1 cellular context compared by ENCODE assay signal in genomic region chr19:4633140-4633967, GRCh38.
TF ChIP-seq lines count a peak whose summit lies in the region.

No MANE protein-coding gene starts in this region.

TF ChIP-seq in HepG2, 621 proteins besides CTCF, POLR2A, EP300 and RAD21 (continued from another document and continues in another):
- TF ChIP-seq, protein P1, sequence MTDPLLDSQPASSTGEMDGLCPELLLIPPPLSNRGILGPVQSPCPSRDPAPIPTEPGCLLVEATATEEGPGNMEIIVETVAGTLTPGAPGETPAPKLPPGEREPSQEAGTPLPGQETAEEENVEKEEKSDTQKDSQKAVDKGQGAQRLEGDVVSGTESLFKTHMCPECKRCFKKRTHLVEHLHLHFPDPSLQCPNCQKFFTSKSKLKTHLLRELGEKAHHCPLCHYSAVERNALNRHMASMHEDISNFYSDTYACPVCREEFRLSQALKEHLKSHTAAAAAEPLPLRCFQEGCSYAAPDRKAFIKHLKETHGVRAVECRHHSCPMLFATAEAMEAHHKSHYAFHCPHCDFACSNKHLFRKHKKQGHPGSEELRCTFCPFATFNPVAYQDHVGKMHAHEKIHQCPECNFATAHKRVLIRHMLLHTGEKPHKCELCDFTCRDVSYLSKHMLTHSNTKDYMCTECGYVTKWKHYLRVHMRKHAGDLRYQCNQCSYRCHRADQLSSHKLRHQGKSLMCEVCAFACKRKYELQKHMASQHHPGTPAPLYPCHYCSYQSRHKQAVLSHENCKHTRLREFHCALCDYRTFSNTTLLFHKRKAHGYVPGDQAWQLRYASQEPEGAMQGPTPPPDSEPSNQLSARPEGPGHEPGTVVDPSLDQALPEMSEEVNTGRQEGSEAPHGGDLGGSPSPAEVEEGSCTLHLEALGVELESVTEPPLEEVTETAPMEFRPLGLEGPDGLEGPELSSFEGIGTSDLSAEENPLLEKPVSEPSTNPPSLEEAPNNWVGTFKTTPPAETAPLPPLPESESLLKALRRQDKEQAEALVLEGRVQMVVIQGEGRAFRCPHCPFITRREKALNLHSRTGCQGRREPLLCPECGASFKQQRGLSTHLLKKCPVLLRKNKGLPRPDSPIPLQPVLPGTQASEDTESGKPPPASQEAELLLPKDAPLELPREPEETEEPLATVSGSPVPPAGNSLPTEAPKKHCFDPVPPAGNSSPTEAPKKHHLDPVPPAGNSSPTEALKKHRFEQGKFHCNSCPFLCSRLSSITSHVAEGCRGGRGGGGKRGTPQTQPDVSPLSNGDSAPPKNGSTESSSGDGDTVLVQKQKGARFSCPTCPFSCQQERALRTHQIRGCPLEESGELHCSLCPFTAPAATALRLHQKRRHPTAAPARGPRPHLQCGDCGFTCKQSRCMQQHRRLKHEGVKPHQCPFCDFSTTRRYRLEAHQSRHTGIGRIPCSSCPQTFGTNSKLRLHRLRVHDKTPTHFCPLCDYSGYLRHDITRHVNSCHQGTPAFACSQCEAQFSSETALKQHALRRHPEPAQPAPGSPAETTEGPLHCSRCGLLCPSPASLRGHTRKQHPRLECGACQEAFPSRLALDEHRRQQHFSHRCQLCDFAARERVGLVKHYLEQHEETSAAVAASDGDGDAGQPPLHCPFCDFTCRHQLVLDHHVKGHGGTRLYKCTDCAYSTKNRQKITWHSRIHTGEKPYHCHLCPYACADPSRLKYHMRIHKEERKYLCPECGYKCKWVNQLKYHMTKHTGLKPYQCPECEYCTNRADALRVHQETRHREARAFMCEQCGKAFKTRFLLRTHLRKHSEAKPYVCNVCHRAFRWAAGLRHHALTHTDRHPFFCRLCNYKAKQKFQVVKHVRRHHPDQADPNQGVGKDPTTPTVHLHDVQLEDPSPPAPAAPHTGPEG (CRISPR knock-in tag; IDR thresholded peaks at IDR 0.05) = no peak
- TF ChIP-seq PHF5A (CRISPR knock-in tag; IDR thresholded peaks at IDR 0.05; ENCODE audit: low read depth, unreplicated experiment) (no peak), TBX3 (IDR thresholded peaks at IDR 0.05; ENCODE audit: borderline replicate concordance) (no peak), ZNF160 (CRISPR knock-in tag; IDR thresholded peaks at IDR 0.05) (no peak), ZNF549 (CRISPR knock-in tag; IDR thresholded peaks at IDR 0.05) (no peak), ZNF30 (CRISPR knock-in tag; IDR thresholded peaks at IDR 0.05) (no peak), HHEX (CRISPR knock-in tag; IDR thresholded peaks at IDR 0.05) (0 out of 2 replicates have a peak, but pooled peaks have one; percentile 13), ZFP36L2 (CRISPR knock-in tag; IDR thresholded peaks at IDR 0.05) (no peak), MZF1 (CRISPR knock-in tag; IDR thresholded peaks at IDR 0.05; ENCODE audit: borderline replicate concordance) (no peak), GABPA (IDR thresholded peaks at IDR 0.05; ENCODE audit: low read depth, low read length) (no peak), GABPA (CRISPR knock-in tag; IDR thresholded peaks at IDR 0.05; ENCODE audit: low read depth) (no peak), THAP9 (CRISPR knock-in tag; IDR thresholded peaks at IDR 0.05; ENCODE audit: borderline replicate concordance) (0 out of 2 replicates have a peak, but pooled peaks have one; percentile 17), CREM (IDR thresholded peaks at IDR 0.05) (no peak), CREM (CRISPR knock-in tag; IDR thresholded peaks at IDR 0.05) (no peak), NFYC (CRISPR knock-in tag; IDR thresholded peaks at IDR 0.05) (no peak), ZNF235 (CRISPR knock-in tag; IDR thresholded peaks at IDR 0.05; ENCODE audit: borderline replicate concordance) (no peak), ZNF660 (CRISPR knock-in tag; IDR thresholded peaks at IDR 0.05; ENCODE audit: borderline replicate concordance, low read depth) (no peak), ZFP91 (CRISPR knock-in tag; IDR thresholded peaks at IDR 0.05; ENCODE audit: borderline replicate concordance) (peak; percentile 59), ZZZ3 (CRISPR knock-in tag; IDR thresholded peaks at IDR 0.05; ENCODE audit: borderline replicate concordance) (no peak), KDM1A (CRISPR knock-in tag; IDR thresholded peaks at IDR 0.05) (peak; percentile 97), ZNF33B (CRISPR knock-in tag; IDR thresholded peaks at IDR 0.05) (no peak), MBD4 (IDR thresholded peaks at IDR 0.05; ENCODE audit: borderline replicate concordance, low read length) (no peak), DNMT3B (CRISPR knock-in tag; conservative IDR thresholded peaks at IDR 0.05) (no peak), NONO (IDR thresholded peaks at IDR 0.05) (no peak), NONO (CRISPR knock-in tag; conservative IDR thresholded peaks at IDR 0.05) (0 out of 2 replicates have a peak, but pooled peaks have one; percentile 31)
- TF ChIP-seq, protein P2, sequence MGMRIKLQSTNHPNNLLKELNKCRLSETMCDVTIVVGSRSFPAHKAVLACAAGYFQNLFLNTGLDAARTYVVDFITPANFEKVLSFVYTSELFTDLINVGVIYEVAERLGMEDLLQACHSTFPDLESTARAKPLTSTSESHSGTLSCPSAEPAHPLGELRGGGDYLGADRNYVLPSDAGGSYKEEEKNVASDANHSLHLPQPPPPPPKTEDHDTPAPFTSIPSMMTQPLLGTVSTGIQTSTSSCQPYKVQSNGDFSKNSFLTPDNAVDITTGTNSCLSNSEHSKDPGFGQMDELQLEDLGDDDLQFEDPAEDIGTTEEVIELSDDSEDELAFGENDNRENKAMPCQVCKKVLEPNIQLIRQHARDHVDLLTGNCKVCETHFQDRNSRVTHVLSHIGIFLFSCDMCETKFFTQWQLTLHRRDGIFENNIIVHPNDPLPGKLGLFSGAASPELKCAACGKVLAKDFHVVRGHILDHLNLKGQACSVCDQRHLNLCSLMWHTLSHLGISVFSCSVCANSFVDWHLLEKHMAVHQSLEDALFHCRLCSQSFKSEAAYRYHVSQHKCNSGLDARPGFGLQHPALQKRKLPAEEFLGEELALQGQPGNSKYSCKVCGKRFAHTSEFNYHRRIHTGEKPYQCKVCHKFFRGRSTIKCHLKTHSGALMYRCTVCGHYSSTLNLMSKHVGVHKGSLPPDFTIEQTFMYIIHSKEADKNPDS (CRISPR knock-in tag; IDR thresholded peaks at IDR 0.05) = no peak
- TF ChIP-seq, protein P3, sequence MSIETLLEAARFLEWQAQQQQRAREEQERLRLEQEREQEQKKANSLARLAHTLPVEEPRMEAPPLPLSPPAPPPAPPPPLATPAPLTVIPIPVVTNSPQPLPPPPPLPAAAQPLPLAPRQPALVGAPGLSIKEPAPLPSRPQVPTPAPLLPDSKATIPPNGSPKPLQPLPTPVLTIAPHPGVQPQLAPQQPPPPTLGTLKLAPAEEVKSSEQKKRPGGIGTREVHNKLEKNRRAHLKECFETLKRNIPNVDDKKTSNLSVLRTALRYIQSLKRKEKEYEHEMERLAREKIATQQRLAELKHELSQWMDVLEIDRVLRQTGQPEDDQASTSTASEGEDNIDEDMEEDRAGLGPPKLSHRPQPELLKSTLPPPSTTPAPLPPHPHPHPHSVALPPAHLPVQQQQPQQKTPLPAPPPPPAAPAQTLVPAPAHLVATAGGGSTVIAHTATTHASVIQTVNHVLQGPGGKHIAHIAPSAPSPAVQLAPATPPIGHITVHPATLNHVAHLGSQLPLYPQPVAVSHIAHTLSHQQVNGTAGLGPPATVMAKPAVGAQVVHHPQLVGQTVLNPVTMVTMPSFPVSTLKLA (IDR thresholded peaks at IDR 0.05) = no peak
- TF ChIP-seq, protein P4, sequence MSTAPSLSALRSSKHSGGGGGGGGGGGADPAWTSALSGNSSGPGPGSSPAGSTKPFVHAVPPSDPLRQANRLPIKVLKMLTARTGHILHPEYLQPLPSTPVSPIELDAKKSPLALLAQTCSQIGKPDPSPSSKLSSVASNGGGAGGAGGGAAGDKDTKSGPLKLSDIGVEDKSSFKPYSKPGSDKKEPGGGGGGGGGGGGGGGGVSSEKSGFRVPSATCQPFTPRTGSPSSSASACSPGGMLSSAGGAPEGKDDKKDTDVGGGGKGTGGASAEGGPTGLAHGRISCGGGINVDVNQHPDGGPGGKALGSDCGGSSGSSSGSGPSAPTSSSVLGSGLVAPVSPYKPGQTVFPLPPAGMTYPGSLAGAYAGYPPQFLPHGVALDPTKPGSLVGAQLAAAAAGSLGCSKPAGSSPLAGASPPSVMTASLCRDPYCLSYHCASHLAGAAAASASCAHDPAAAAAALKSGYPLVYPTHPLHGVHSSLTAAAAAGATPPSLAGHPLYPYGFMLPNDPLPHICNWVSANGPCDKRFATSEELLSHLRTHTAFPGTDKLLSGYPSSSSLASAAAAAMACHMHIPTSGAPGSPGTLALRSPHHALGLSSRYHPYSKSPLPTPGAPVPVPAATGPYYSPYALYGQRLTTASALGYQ (CRISPR knock-in tag; IDR thresholded peaks at IDR 0.05) = no peak
- TF ChIP-seq, protein P5, sequence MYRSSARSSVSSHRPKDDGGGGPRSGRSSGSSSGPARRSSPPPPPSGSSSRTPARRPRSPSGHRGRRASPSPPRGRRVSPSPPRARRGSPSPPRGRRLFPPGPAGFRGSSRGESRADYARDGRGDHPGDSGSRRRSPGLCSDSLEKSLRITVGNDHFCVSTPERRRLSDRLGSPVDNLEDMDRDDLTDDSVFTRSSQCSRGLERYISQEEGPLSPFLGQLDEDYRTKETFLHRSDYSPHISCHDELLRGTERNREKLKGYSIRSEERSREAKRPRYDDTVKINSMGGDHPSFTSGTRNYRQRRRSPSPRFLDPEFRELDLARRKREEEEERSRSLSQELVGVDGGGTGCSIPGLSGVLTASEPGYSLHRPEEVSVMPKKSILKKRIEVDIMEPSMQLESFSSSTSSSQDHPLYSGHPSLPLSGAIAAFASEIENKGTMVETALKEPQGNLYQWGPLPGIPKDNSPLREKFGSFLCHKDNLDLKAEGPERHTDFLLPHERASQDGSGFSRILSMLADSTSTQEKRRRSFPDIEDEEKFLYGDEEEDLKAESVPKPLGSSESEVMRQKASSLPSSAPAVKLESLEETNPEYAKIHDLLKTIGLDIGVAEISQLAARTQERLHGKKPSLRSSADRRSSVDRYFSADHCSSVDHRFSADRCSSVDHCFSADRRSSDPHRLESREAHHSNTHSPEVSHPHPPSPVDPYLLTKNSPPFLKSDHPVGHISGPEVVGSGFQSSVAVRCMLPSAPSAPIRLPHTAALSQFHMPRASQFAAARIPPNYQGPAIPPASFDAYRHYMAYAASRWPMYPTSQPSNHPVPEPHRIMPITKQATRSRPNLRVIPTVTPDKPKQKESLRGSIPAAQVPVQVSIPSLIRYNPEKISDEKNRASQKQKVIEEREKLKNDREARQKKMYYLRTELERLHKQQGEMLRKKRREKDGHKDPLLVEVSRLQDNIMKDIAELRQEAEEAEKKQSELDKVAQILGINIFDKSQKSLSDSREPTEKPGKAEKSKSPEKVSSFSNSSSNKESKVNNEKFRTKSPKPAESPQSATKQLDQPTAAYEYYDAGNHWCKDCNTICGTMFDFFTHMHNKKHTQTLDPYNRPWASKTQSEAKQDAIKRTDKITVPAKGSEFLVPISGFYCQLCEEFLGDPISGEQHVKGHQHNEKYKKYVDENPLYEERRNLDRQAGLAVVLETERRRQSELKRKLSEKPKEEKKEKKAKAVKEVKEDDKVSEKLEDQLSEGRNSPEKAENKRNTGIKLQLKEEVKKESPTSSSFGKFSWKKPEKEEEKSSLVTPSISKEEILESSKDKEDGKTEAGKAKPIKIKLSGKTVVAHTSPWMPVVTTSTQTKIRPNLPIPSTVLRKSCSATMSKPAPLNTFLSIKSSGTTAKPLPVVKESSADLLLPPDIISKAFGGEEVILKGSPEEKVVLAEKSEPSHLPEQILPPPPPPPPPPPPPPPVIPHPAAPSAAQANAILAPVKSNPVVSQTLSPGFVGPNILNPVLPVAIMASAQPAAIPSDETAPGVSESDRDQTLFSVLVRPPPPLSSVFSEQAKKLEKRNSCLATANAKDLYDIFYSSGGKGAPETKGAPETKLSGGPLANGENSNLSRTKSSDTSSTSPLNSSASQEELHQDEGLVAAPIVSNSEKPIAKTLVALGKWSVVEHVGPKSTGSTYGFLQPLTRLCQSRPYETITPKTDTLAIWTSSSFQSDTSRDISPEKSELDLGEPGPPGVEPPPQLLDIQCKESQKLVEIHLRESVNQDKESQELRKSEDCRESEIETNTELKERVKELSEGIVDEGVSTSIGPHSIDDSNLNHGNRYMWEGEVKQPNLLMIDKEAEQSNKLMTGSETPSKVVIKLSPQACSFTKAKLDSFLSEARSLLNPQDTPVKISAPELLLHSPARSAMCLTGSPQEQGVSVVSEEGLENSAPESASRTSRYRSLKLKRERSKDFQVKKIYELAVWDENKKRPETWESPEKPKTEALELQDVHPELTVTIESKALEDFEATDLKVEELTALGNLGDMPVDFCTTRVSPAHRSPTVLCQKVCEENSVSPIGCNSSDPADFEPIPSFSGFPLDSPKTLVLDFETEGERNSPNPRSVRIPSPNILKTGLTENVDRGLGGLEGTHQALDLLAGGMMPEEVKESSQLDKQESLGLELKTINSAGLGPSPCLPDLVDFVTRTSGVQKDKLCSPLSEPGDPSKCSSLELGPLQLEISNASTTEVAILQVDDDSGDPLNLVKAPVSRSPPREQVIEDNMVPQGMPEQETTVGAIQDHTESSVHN (CRISPR knock-in tag; IDR thresholded peaks at IDR 0.05) = no peak
